In genomic region chrX:45795546-45795945, GRCh38 we compare ENCODE assay signal across 2 cellular contexts.
TF ChIP-seq lines count a peak whose summit lies in the region.

No MANE protein-coding gene starts in this region.

TF ChIP-seq in HCT116, 20 proteins besides CTCF, POLR2A, EP300 and RAD21:
- TF ChIP-seq ZFX (IDR thresholded peaks at IDR 0.05) = no peak
- no peak for TF ChIP-seq MAX (IDR thresholded peaks at IDR 0.05)
- no peak for TF ChIP-seq EZH2 (IDR thresholded peaks at IDR 0.05)
- no peak for TF ChIP-seq REST (IDR thresholded peaks at IDR 0.05; ENCODE audit: low read depth)
- TF ChIP-seq SRF (IDR thresholded peaks at IDR 0.05; ENCODE audit: low read depth) = no peak
- no peak for TF ChIP-seq JUND (IDR thresholded peaks at IDR 0.05)
- TF ChIP-seq ZBTB33 (IDR thresholded peaks at IDR 0.05; ENCODE audit: extremely low read depth, insufficient replicate concordance, low read length) = no peak
- TF ChIP-seq ZNF274 (IDR thresholded peaks at IDR 0.05; ENCODE audit: low read depth, low read length) = no peak
- TF ChIP-seq ELF1 (IDR thresholded peaks at IDR 0.05; ENCODE audit: borderline replicate concordance, low read depth) = no peak
- TF ChIP-seq EGR1 (IDR thresholded peaks at IDR 0.05; ENCODE audit: low read depth) = no peak
- TF ChIP-seq TCF7L2 (IDR thresholded peaks at IDR 0.05; ENCODE audit: borderline replicate concordance, extremely low read depth, insufficient read depth, insufficient read length) = no peak
- TF ChIP-seq SIN3A (IDR thresholded peaks at IDR 0.05; ENCODE audit: low read depth) = no peak
- no peak for TF ChIP-seq POLR2AphosphoS5 (IDR thresholded peaks at IDR 0.05; ENCODE audit: low read depth, low read length)
- TF ChIP-seq SP1 (IDR thresholded peaks at IDR 0.05; ENCODE audit: low read depth) = no peak
- no peak for TF ChIP-seq EZH2phosphoT487 (IDR thresholded peaks at IDR 0.05; ENCODE audit: borderline replicate concordance)
- TF ChIP-seq CEBPB (IDR thresholded peaks at IDR 0.05; ENCODE audit: low read depth) = no peak
- TF ChIP-seq FOSL1 (IDR thresholded peaks at IDR 0.05; ENCODE audit: low read depth) = no peak

TF ChIP-seq in endothelial cell of umbilical vein, 7 proteins besides CTCF, POLR2A, EP300 and RAD21:
- TF ChIP-seq JUN (IDR thresholded peaks at IDR 0.05; ENCODE audit: borderline replicate concordance, insufficient read depth, insufficient read length, low read depth) (no peak), GATA2 (IDR thresholded peaks at IDR 0.05; ENCODE audit: insufficient read depth, insufficient read length, low read depth, low read length) (no peak), EZH2 (IDR thresholded peaks at IDR 0.05; ENCODE audit: borderline replicate concordance, low read depth, low read length, severe bottlenecking) (no peak), MYC (IDR thresholded peaks at IDR 0.05; ENCODE audit: low read depth, low read length) (no peak), POLR2AphosphoS5 (IDR thresholded peaks at IDR 0.05; ENCODE audit: insufficient read depth, low read depth, low read length) (no peak)
